In the genomic region with DNA sequence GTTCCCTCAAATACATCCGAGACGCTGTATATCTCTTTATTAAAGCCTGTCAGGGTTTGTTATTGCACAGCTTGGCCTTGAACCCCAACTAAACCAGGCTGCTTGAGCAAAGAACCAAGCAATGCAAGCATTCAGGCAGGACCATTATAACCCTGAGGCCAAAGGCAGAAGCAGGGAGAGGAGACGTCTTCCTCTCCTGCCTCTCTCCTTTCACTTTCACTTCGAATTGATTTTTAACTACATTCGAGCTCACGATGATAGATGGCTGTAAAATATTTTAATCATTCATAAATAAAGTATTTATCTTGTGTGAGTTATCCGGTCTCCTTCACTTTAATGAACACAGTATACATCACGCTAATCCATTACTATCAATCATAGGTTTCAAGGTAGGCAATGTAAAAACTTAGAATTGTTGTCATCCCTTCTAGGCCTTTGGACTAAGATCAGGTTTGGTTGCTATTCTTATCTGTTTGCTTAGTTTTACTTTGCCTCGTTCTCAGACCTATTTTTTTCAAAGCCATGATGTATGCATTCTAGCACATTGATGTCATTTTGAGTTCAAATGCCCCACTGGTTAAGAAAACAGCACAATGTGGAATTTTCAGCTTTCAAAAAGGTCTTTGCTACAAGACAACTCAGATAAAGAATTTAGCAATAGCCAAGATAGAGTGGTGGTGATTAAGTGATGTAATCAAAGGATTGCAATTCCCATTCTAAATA, we compare ENCODE assay signal across 1 cellular context.
TF ChIP-seq lines count a peak whose summit lies in the region.

No MANE protein-coding gene starts in this region.

TF ChIP-seq in WTC11, 78 proteins besides CTCF, POLR2A, EP300 and RAD21 (continued from another document):
- TF ChIP-seq, protein P1, sequence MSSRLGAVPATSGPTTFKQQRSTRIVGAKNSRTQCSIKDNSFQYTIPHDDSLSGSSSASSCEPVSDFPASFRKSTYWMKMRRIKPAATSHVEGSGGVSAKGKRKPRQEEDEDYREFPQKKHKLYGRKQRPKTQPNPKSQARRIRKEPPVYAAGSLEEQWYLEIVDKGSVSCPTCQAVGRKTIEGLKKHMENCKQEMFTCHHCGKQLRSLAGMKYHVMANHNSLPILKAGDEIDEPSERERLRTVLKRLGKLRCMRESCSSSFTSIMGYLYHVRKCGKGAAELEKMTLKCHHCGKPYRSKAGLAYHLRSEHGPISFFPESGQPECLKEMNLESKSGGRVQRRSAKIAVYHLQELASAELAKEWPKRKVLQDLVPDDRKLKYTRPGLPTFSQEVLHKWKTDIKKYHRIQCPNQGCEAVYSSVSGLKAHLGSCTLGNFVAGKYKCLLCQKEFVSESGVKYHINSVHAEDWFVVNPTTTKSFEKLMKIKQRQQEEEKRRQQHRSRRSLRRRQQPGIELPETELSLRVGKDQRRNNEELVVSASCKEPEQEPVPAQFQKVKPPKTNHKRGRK (CRISPR knock-in tag; IDR thresholded peaks at IDR 0.05; ENCODE audit: borderline replicate concordance) = no peak
- TF ChIP-seq CREB1 (CRISPR knock-in tag; IDR thresholded peaks at IDR 0.05) (no peak), ESRRA (CRISPR knock-in tag; IDR thresholded peaks at IDR 0.05; ENCODE audit: borderline replicate concordance) (no peak), STAT6 (CRISPR knock-in tag; conservative IDR thresholded peaks at IDR 0.05; ENCODE audit: low read depth) (no peak), TEAD4 (CRISPR knock-in tag; IDR thresholded peaks at IDR 0.05) (no peak), ATF1 (CRISPR knock-in tag; IDR thresholded peaks at IDR 0.05) (no peak), NR1H2 (CRISPR knock-in tag; IDR thresholded peaks at IDR 0.05) (no peak), ZNF416 (CRISPR knock-in tag; IDR thresholded peaks at IDR 0.05) (no peak)
- TF ChIP-seq, protein P2, sequence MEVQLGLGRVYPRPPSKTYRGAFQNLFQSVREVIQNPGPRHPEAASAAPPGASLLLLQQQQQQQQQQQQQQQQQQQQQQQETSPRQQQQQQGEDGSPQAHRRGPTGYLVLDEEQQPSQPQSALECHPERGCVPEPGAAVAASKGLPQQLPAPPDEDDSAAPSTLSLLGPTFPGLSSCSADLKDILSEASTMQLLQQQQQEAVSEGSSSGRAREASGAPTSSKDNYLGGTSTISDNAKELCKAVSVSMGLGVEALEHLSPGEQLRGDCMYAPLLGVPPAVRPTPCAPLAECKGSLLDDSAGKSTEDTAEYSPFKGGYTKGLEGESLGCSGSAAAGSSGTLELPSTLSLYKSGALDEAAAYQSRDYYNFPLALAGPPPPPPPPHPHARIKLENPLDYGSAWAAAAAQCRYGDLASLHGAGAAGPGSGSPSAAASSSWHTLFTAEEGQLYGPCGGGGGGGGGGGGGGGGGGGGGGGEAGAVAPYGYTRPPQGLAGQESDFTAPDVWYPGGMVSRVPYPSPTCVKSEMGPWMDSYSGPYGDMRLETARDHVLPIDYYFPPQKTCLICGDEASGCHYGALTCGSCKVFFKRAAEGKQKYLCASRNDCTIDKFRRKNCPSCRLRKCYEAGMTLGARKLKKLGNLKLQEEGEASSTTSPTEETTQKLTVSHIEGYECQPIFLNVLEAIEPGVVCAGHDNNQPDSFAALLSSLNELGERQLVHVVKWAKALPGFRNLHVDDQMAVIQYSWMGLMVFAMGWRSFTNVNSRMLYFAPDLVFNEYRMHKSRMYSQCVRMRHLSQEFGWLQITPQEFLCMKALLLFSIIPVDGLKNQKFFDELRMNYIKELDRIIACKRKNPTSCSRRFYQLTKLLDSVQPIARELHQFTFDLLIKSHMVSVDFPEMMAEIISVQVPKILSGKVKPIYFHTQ (CRISPR knock-in tag; IDR thresholded peaks at IDR 0.05) = no peak
- TF ChIP-seq, protein P3, sequence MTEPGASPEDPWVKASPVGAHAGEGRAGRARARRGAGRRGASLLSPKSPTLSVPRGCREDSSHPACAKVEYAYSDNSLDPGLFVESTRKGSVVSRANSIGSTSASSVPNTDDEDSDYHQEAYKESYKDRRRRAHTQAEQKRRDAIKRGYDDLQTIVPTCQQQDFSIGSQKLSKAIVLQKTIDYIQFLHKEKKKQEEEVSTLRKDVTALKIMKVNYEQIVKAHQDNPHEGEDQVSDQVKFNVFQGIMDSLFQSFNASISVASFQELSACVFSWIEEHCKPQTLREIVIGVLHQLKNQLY (CRISPR knock-in tag; IDR thresholded peaks at IDR 0.05) = no peak
TF ChIP-seq in WTC11: peak in this region for 0.
